In the genomic region with DNA sequence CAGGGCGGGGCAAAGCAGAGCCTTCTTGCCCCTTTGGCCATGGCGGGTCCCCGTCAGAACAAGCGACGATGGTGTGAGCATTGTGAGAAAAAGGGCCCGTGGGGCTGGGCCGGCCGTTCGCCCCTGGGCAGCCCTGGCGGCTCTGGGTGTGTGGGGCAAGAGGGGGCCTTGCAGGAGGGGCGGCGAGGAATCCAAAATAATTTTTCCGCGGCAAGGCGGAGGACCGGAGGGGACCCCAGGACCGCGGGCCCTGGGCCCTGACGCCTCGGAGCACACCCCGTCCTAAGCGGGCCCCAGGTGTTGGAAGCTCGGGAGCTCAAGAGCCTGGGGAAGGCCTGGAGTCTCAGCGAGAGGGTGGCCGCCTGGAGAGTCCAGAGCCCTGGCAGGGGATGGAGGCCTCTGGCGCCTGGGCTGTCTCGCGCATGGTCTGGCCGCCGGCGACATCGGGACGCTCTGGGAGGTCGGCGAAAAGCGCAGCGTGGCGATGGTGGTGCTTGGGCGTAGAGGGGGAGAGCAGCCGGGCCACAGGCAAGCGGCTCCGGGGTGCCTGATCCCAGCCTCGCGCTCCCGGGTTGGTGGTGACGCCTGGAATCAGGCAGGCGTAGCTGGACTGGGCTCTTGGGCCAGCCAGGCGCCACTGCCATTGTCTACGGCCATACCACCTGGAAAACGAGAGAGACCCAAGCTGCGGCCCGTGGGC, we compare ENCODE assay signal across 8 cellular contexts.
DNase-seq lines count a peak whose midpoint lies in the region; ATAC-seq and TF ChIP-seq lines count a peak whose summit lies in the region.
"Not testable (repeated sequence)": the region's sequence is repeated elsewhere in the genome, so short reads cannot be mapped to it uniquely, and the experiment has no call there.

No MANE protein-coding gene starts in this region.

- H3K4me3 Mint-ChIP-seq in CD14-positive monocyte = peak overlapping the region in 1 of 2 donors; percentile 40

- peaks cover 30 to 57% (median 50%) of the 10 kb centered on the region in 7 donors for H3K9me3 Mint-ChIP-seq in CD14-positive monocyte

- not testable (repeated sequence) for H3K27ac Mint-ChIP-seq in CD14-positive monocyte

- not testable (repeated sequence) for H3K27me3 ChIP-seq in GM06990 (replicated peaks; ENCODE audit: control insufficient read depth, insufficient read depth, low read length); brain microvascular endothelial cell (replicated peaks); lower lobe of right lung (ENCODE audit: low read depth)
- peaks cover 33% of the 10 kb centered on the region for H3K27me3 ChIP-seq in HUES6 (ENCODE audit: control insufficient read depth, insufficient read depth, low read length)

- intact Hi-C loops in CD14-positive monocyte (cut with micrococcal nuclease); Right ventricle myocardium superior (cut with DNase I); lower lobe of right lung (cut with DNase I); sciatic nerve (cut with DNase I): not testable (repeated sequence)

- not testable (repeated sequence) for H3K36me3 ChIP-seq in GM06990 (ENCODE audit: control insufficient read depth, insufficient read depth, low read length); HUES6 (ENCODE audit: control insufficient read depth, insufficient read depth, low read length); brain microvascular endothelial cell (replicated peaks); lower lobe of right lung

- not testable (repeated sequence) for H3K4me1 ChIP-seq in HUES6 (ENCODE audit: control insufficient read depth, insufficient read depth, low read length); lower lobe of right lung

- H3K4me3 ChIP-seq in GM06990 (replicated peaks; ENCODE audit: low read depth, low read length); lower lobe of right lung: not testable (repeated sequence)
- peak overlapping the region; percentile 35 for H3K4me3 ChIP-seq in HUES6 (ENCODE audit: low read depth, low read length)
- peak overlapping the region; percentile 27 for H3K4me3 ChIP-seq in brain microvascular endothelial cell (ENCODE audit: low read depth, low read length)

- H3K4me1 Mint-ChIP-seq in CD14-positive monocyte = peaks cover 18% of the 10 kb centered on the region

- not testable (repeated sequence) for H3K27ac ChIP-seq in HUES6 (ENCODE audit: low read depth, low read length); brain microvascular endothelial cell; lower lobe of right lung

- H3K9ac ChIP-seq in HUES6 (ENCODE audit: low read length) = not testable (repeated sequence)

- DNase-seq in CD14-positive monocyte (ENCODE audit: low spot score) (peak; percentile 49), GM06990 (ENCODE audit: extremely low read depth, insufficient read length) (peak; percentile 37), GM13976 (ENCODE audit: low spot score) (peak; percentile 10), Right ventricle myocardium superior (peak; percentile 38), lower lobe of right lung (peak; percentile 46), sciatic nerve (ENCODE audit: low spot score) (peak; percentile 44)
- not testable (repeated sequence) for DNase-seq in brain microvascular endothelial cell

- H3K27me3 Mint-ChIP-seq in CD14-positive monocyte (ENCODE audit: low read depth in 3 of 3) = peaks cover 16 to 22% (median 17%) of the 10 kb centered on the region in 3 donors

- not testable (repeated sequence) for H3K36me3 Mint-ChIP-seq in CD14-positive monocyte

- not testable (repeated sequence) for TF ChIP-seq CTCF in CD14-positive monocyte (IDR thresholded peaks at IDR 0.05); GM06990 (IDR thresholded peaks at IDR 0.05; ENCODE audit: insufficient read depth, low read length, poor library complexity, severe bottlenecking); GM13976 (IDR thresholded peaks at IDR 0.05; ENCODE audit: borderline replicate concordance, control extremely low read depth, extremely low read depth, insufficient read depth, missing control alignments); brain microvascular endothelial cell (IDR thresholded peaks at IDR 0.05; ENCODE audit: low read depth, low read length, missing control alignments); lower lobe of right lung (IDR thresholded peaks at IDR 0.05)

- in situ Hi-C loops in GM13976 (cut with MboI; ENCODE audit: low sequenced_read_pairs, unreplicated experiment); brain microvascular endothelial cell (cut with HindIII; ENCODE audit: low pct_ligation_motif_present, low sequenced_read_pairs): not testable (repeated sequence)

- ATAC-seq in Right ventricle myocardium superior (ENCODE audit: poor library complexity); lower lobe of right lung; sciatic nerve: not testable (repeated sequence)

- H3K9me3 ChIP-seq in HUES6 (ENCODE audit: control insufficient read depth, insufficient read depth, low read depth, low read length) = peaks cover 24% of the 10 kb centered on the region; the same call in 1 of the 2 replicates
- not testable (repeated sequence) for H3K9me3 ChIP-seq in lower lobe of right lung
